In the genomic region with DNA sequence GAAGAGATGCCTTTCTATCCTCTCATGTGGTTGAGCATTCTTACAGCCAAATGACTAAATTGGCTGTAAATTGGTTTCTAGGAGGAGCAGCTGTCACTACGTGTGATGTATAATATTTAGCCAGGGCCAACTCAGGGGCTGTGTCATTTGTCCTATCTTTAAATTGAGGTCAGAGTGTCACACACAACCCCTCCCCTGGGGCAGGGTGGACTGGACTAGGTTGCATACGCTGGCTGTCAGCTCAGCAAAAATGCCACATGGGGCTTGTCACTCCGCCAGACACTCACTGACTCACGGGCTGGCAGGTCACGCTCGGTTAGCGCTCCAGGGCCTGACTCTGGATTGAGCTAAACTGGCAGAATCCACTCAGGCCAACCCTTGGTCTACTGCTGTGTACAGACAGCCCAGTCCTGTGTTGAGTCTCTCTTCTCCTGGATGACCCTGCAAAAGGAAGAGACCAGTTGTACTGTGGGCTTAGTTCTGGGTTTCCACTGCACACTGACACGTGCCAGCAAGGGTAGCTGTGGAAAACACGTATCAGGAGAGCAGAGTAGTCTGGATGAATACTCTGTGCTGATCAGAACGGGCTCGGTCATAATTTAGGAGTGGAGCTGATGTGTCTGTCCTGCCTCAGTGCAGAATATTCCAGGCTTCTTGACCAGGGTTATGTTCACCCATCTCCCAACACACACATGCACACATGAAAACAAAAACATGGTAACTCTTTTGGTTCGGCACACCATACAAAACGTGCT, we compare ENCODE assay signal across 10 cellular contexts. TPM values are rescaled to one million over a fixed set of nuclear protein-coding genes. Genes with fewer than 3 reads are reported as not detected.
DNase-seq lines count a peak whose midpoint lies in the region; ATAC-seq and TF ChIP-seq lines count a peak whose summit lies in the region.
"Had no signal": no experiment of that assay in that cellular context is flagged by ENCODE, and none has a peak within 500 bp of the region (broad histone marks: within the 10 kb centered on the region; RNA-seq: fewer than 3 reads in every experiment).

No MANE protein-coding gene starts in this region.

- DNase-seq in DMS79 (lab: John Stamatoyannopoulos, UW) (peak; percentile 73), NCI-H345 treated with DMSO at 0.1 percent for 48 hours (lab: John Stamatoyannopoulos, UW; ENCODE audit: unreplicated experiment) (peak; percentile 29), epithelial cell of prostate (ENCODE audit: low read depth, low spot score) (peak; percentile 14), osteoblast (ENCODE audit: insufficient read length, low spot score, missing footprints) (peak; percentile 88)
- DNase-seq in stimulated activated CD4-positive, alpha-beta T cell treated with anti-CD3 and anti-CD28 coated beads, Interleukin-2, amount 100 ng/mL, for 24 hours = no peak
- no peak for DNase-seq in activated effector memory CD4-positive, alpha-beta T cell treated with Interleukin-2 at 50 U/mL for 16 hours
- no peak for DNase-seq in CD4-positive, alpha-beta memory T cell

- H3K9me3 ChIP-seq in osteoblast (ENCODE audit: low read depth, low read length) = no peaks in the 10 kb centered on the region
- H3K9me3 ChIP-seq in CD4-positive, alpha-beta memory T cell (ENCODE audit: control insufficient read depth in 1 of 2, low read length in 2 of 2) = no peaks in the 10 kb centered on the region

- H3K79me2 ChIP-seq in osteoblast (ENCODE audit: insufficient read depth, low read length) = no peaks in the 10 kb centered on the region

- no peak overlapping the region for H3K4me3 Mint-ChIP-seq in CD4-positive, alpha-beta memory T cell

- H3K9me3 Mint-ChIP-seq in CD4-positive, alpha-beta memory T cell = no peaks in the 10 kb centered on the region
- H3K9me3 Mint-ChIP-seq: activated T-helper 2 cell treated with anti-CD3 and anti-CD28 coated beads, Interferon-gamma antibody, Interleukin-2, Interleukin-4, amounts not matched to agents 10 μg/mL and 5 μg/mL and 100 μg/mL, durations not matched to agents 14 hours and 24 hours and 36 hours had no signal

- no peaks in the 10 kb centered on the region for H3K27me3 ChIP-seq in osteoblast (ENCODE audit: insufficient read depth, low read length)
- no peaks in the 10 kb centered on the region for H3K27me3 ChIP-seq in CD4-positive, alpha-beta memory T cell (ENCODE audit: insufficient read depth, low read length)

- H3K4me1 ChIP-seq in osteoblast (ENCODE audit: insufficient read depth, low read length) = peaks cover 30% of the 10 kb centered on the region
- H3K4me1 ChIP-seq in CD4-positive, alpha-beta memory T cell (ENCODE audit: insufficient read depth, low read length) = no peaks in the 10 kb centered on the region

- peaks cover 0 to 7% of the 10 kb centered on the region in 2 donors for H3K36me3 Mint-ChIP-seq in CD4-positive, alpha-beta memory T cell

- H3K27ac ChIP-seq in epithelial cell of prostate (peak overlapping the region; percentile 70), osteoblast (ENCODE audit: low read depth, low read length) (peak overlapping the region; percentile 54)
- H3K27ac ChIP-seq in CD4-positive, alpha-beta memory T cell (ENCODE audit: low read depth, low read length) = no peak overlapping the region
- H3K27ac ChIP-seq: KMS-11 had no signal

- H3K36me3 ChIP-seq in osteoblast (ENCODE audit: insufficient read depth, low read length) = no peaks in the 10 kb centered on the region
- H3K36me3 ChIP-seq in CD4-positive, alpha-beta memory T cell (ENCODE audit: insufficient read depth, low read length) = no peaks in the 10 kb centered on the region

- no peak overlapping the region for H2AFZ ChIP-seq in osteoblast (ENCODE audit: low read length)

- intact Hi-C loops in CD4-positive, alpha-beta memory T cell (cut with micrococcal nuclease) = no loop called here

- no peaks in the 10 kb centered on the region for H4K20me1 ChIP-seq in osteoblast (ENCODE audit: insufficient read depth, low read length)

- peaks cover 0 to 2% of the 10 kb centered on the region in 2 donors for H3K27me3 Mint-ChIP-seq in CD4-positive, alpha-beta memory T cell

- no peak overlapping the region for H3K4me2 ChIP-seq in osteoblast (ENCODE audit: insufficient read depth, low read length)
- H3K4me2 ChIP-seq: KMS-11 had no signal

- CTCF ChIA-PET in CD4-positive, alpha-beta memory T cell (lab: Charles Lee; ENCODE audit: partially characterized antibody) = no interaction called here

- peak overlapping the region in 1 of 7 donors; percentile 16 for H3K27ac Mint-ChIP-seq in CD4-positive, alpha-beta memory T cell
- H3K27ac Mint-ChIP-seq: activated T-helper 2 cell treated with anti-CD3 and anti-CD28 coated beads, Interferon-gamma antibody, Interleukin-2, Interleukin-4, amounts not matched to agents 10 μg/mL and 5 μg/mL and 100 μg/mL, durations not matched to agents 14 hours and 24 hours and 36 hours had no signal

- POLR2A ChIA-PET in CD4-positive, alpha-beta memory T cell (lab: Charles Lee; ENCODE audit: partially characterized antibody) = no interaction called here

- ATAC-seq in HG02610 (IDR thresholded peaks at IDR 0.05; ENCODE audit: unreplicated experiment) = no peak

- H3K4me1 Mint-ChIP-seq in CD4-positive, alpha-beta memory T cell = peaks cover 0 to 7% (median 5%) of the 10 kb centered on the region in 4 donors

- no peak overlapping the region for H3K4me3 ChIP-seq in osteoblast (ENCODE audit: insufficient read depth, low read length)
- no peak overlapping the region for H3K4me3 ChIP-seq in CD4-positive, alpha-beta memory T cell (ENCODE audit: low read length in 2 of 2)

- TF ChIP-seq CTCF in osteoblast (IDR thresholded peaks at IDR 0.05; ENCODE audit: extremely low read depth, low read depth, low read length) = no peak

RNA-seq across cellular contexts. Expression of gene SHISA2, which starts 29.1 kb away (rescaled TPM):
- total RNA-seq in osteoblast = 2.7 and 4.3 TPM in 2 replicates
- under 1 TPM; 0.36 to 0.58 TPM for total RNA-seq in CD4-positive, alpha-beta memory T cell
- under 1 TPM in 1 of 2 donors, not detected in 1; 0.32 TPM for polyA plus RNA-seq in CD4-positive, alpha-beta memory T cell

Comparison
In these comparisons a context has a peak if more than half of its experiments do, and no peak if none do; other contexts are left out.
1. DNase-seq: peak in DMS79 (single experiment), NCI-H345 treated with DMSO at 0.1 percent for 48 hours (single experiment), epithelial cell of prostate (single experiment) and osteoblast (single experiment); none in stimulated activated CD4-positive, alpha-beta T cell treated with anti-CD3 and anti-CD28 coated beads, Interleukin-2, amount 100 ng/mL, for 24 hours (0 of 2), activated effector memory CD4-positive, alpha-beta T cell treated with Interleukin-2 at 50 U/mL for 16 hours (single experiment) and CD4-positive, alpha-beta memory T cell (0 of 5).